ENCODE assay signal across 8 cellular contexts in genomic region chr7:76393116-76394031, GRCh38. TPM values are rescaled to one million over a fixed set of nuclear protein-coding genes. Genes with fewer than 3 reads are reported as not detected.
DNase-seq lines count a peak whose midpoint lies in the region; TF ChIP-seq lines count a peak whose summit lies in the region.

No MANE protein-coding gene starts in this region.

- peak overlapping the region; percentile 84 for H3K4me2 ChIP-seq in neural progenitor cell

- H3K4me1 ChIP-seq in neural progenitor cell (peaks cover 13% of the 10 kb centered on the region), stomach smooth muscle (ENCODE audit: control insufficient read depth, insufficient read depth, low read length) (peaks cover 37% of the 10 kb centered on the region)

- peak overlapping the region; percentile 60 for H3K4me3 ChIP-seq in fibroblast of villous mesenchyme (ENCODE audit: low read depth, low read length)
- H3K4me3 ChIP-seq in neural progenitor cell, result peak overlapping the region; percentile 62
- peak overlapping the region; percentile 78 to 85 for H3K4me3 ChIP-seq in stomach smooth muscle (ENCODE audit: low read length in 2 of 2)

- H2AFZ ChIP-seq in neural progenitor cell (replicated peaks), result peak overlapping the region; percentile 91

- H3K79me2 ChIP-seq in neural progenitor cell (ENCODE audit: low read depth), result no peaks in the 10 kb centered on the region

- no peaks in the 10 kb centered on the region for H4K20me1 ChIP-seq in neural progenitor cell (ENCODE audit: low read depth)

- H3K9ac ChIP-seq in neural progenitor cell (no peak overlapping the region), stomach smooth muscle (ENCODE audit: low read length in 2 of 2) (peak overlapping the region; percentile 64 to 74)

- H3K4me3 Mint-ChIP-seq in neural progenitor cell, result peak overlapping the region; percentile 84

- H3K9me3 ChIP-seq in neural progenitor cell (ENCODE audit: low read depth) (no peaks in the 10 kb centered on the region), stomach smooth muscle (ENCODE audit: control insufficient read depth in 2 of 2, low read length in 2 of 2) (no peaks in the 10 kb centered on the region)

- H3K4me1 Mint-ChIP-seq in neural progenitor cell, result peaks cover 44% of the 10 kb centered on the region

- peak overlapping the region; percentile 76 for H3K27ac Mint-ChIP-seq in neural progenitor cell

- TF ChIP-seq CTCF in fibroblast of villous mesenchyme (IDR thresholded peaks at IDR 0.05; ENCODE audit: insufficient read depth, low read depth, low read length) (peak; percentile 2), neural progenitor cell (IDR thresholded peaks at IDR 0.05) (no peak)

- H3F3A ChIP-seq in neural progenitor cell (ENCODE audit: low read depth), result peaks cover 25% of the 10 kb centered on the region

- H3K27me3 ChIP-seq in neural progenitor cell, result no peaks in the 10 kb centered on the region
- H3K27me3 ChIP-seq in stomach smooth muscle (ENCODE audit: control insufficient read depth in 1 of 2, insufficient read depth in 2 of 2, low read length in 2 of 2), result no peaks in the 10 kb centered on the region

- H3K9me3 Mint-ChIP-seq in neural progenitor cell, result no peaks in the 10 kb centered on the region

- DNase-seq in ELF-1 (ENCODE audit: low read depth, low spot score), result peak; percentile 91
- peak; percentile 60 for DNase-seq in GOT3 (lab: John Stamatoyannopoulos, UW)
- peak; percentile 82 to 85 for DNase-seq in Kasumi-1 (lab: John Stamatoyannopoulos, UW)
- DNase-seq in RPMI8226, result peak; percentile 98
- peak; percentile 92 for DNase-seq in activated effector memory CD4-positive, alpha-beta T cell treated with Interleukin-2 at 50 U/mL for 16 hours
- DNase-seq in fibroblast of villous mesenchyme (ENCODE audit: low read depth), result peak; percentile 84
- peak; percentile 87 for DNase-seq in neural progenitor cell (ENCODE audit: low spot score)

- no peaks in the 10 kb centered on the region for H3K36me3 Mint-ChIP-seq in neural progenitor cell

- H3K27ac ChIP-seq in neural progenitor cell, result no peak overlapping the region
- H3K27ac ChIP-seq in stomach smooth muscle (ENCODE audit: low read length), result peak overlapping the region; percentile 58

- H3K36me3 ChIP-seq in neural progenitor cell (no peaks in the 10 kb centered on the region), stomach smooth muscle (ENCODE audit: control insufficient read depth in 2 of 2, insufficient read depth in 2 of 2, low read length in 2 of 2) (no peaks in the 10 kb centered on the region)

- peaks cover 3% of the 10 kb centered on the region for H3K27me3 Mint-ChIP-seq in neural progenitor cell (ENCODE audit: insufficient read depth, low read depth)

RNA-seq across cellular contexts. Expression of gene SSC4D, which starts 16.1 kb away (rescaled TPM):
- total RNA-seq in fibroblast of villous mesenchyme (0.43 and 0.64 TPM in 2 replicates), neural progenitor cell (ENCODE audit: low replicate concordance) (0.43 and 6.8 TPM in 2 replicates)

RNA-seq across cellular contexts. Expression of gene ZP3, which starts 31.4 kb away (rescaled TPM):
- total RNA-seq in fibroblast of villous mesenchyme (0.86 and 0.97 TPM in 2 replicates), neural progenitor cell (ENCODE audit: low replicate concordance) (1.7 TPM in 1 of 2 replicates, not detected in the other)

RNA-seq across cellular contexts. Expression of gene YWHAG, which starts 34.6 kb away (rescaled TPM):
- total RNA-seq in fibroblast of villous mesenchyme (125 and 141 TPM in 2 replicates), neural progenitor cell (ENCODE audit: low replicate concordance) (179 and 190 TPM in 2 replicates)
